ENCODE assay signal across 9 cellular contexts in the genomic region with DNA sequence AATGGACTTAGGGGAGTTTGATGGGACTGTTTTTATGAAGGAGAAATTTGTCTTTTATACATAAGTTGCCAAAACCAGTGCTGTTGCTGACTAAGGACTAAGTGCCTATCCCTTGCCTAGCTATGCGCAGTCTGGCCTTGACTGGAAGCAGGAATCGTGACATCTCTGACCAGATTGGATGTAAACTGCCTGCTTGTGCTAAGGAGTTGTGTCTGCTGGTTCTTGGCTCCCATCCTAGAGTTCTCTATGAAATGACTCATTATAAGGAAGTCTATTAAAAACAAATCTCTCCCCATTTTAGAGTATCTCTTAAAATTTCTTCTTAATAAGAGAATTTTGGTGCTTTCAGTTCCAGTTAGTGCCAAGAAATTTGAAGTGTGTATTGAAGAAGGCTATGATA.
DNase-seq lines count a peak whose midpoint lies in the region; FAIRE-seq and TF ChIP-seq lines count a peak whose summit lies in the region.
"Had no signal": no experiment of that assay in that cellular context is flagged by ENCODE, and none has a peak within 500 bp of the region (broad histone marks: within the 10 kb centered on the region; RNA-seq: fewer than 3 reads in every experiment).

No MANE protein-coding gene starts in this region.

- H3K36me3 ChIP-seq in astrocyte (ENCODE audit: insufficient read depth, low read length): peaks cover 4% of the 10 kb centered on the region
- no peaks in the 10 kb centered on the region for H3K36me3 ChIP-seq in right atrium auricular region
- H3K36me3 ChIP-seq: HAP-1 had no signal

- H3K18ac ChIP-seq in H9 (ENCODE audit: insufficient read length, low read depth, low read length): no peak overlapping the region

- H3K4ac ChIP-seq in H9 (ENCODE audit: low read depth, low read length): no peak overlapping the region

- no peak overlapping the region for H4K8ac ChIP-seq in H9 (replicated peaks; ENCODE audit: insufficient read length, low read depth, low read length)

- no peak overlapping the region for H3K4me3 ChIP-seq in astrocyte (ENCODE audit: insufficient read depth, low read depth, low read length)
- H3K4me3 ChIP-seq in right atrium auricular region: no peak overlapping the region
- H3K4me3 ChIP-seq: HAP-1 had no signal

- H2BK20ac ChIP-seq in H9 (ENCODE audit: low read depth, low read length, poor library complexity, severe bottlenecking): no peak overlapping the region

- no peak overlapping the region for H2AK5ac ChIP-seq in H9 (ENCODE audit: insufficient read length, low read length)

- no peak overlapping the region for H4K91ac ChIP-seq in H9 (ENCODE audit: insufficient read length, low read depth, low read length)

- no peak overlapping the region for H3K14ac ChIP-seq in H9 (ENCODE audit: insufficient read depth, low read length)

- peak overlapping the region; percentile 46 for H3K27ac ChIP-seq in astrocyte (ENCODE audit: low read depth, low read length)
- peak overlapping the region; percentile 25 to 42 for H3K27ac ChIP-seq in right atrium auricular region
- no peak overlapping the region for H3K27ac ChIP-seq in H9 (ENCODE audit: insufficient read length, low read depth, low read length)

- H3K4me3 Mint-ChIP-seq in astrocyte (ENCODE audit: unreplicated experiment) (no peak overlapping the region), H9 (no peak overlapping the region)
- H3K4me3 Mint-ChIP-seq: activated T-cell treated with anti-CD3 and anti-CD28 coated beads, Interleukin-2, amount 50 U/mL, for 72 hours had no signal

- no CpG with 5 or more reads among the region's 2 CpGs for WGBS in H9 (ENCODE audit: extremely low coverage, insufficient read length, low lambda C conversion rate)

- peaks cover 19% of the 10 kb centered on the region for H3K4me1 ChIP-seq in astrocyte (ENCODE audit: insufficient read depth, low read length)
- H3K4me1 ChIP-seq in right atrium auricular region: peaks cover 0 to 8% of the 10 kb centered on the region in 2 donors
- no peaks in the 10 kb centered on the region for H3K4me1 ChIP-seq in H9 (ENCODE audit: insufficient read depth, low read length)
- H3K4me1 ChIP-seq: HAP-1 had no signal

- H3T11ph ChIP-seq in H9 (ENCODE audit: low read length): no peak overlapping the region

- no peaks in the 10 kb centered on the region for H3K9me3 Mint-ChIP-seq in astrocyte (ENCODE audit: unreplicated experiment)
- no peaks in the 10 kb centered on the region; a peak in 2 of 5 replicates for H3K9me3 Mint-ChIP-seq in H9
- H3K9me3 Mint-ChIP-seq: activated T-cell treated with anti-CD3 and anti-CD28 coated beads, Interleukin-2, amount 50 U/mL, for 72 hours had no signal

- H2BK12ac ChIP-seq in H9 (ENCODE audit: insufficient read length, low read depth, low read length): no peak overlapping the region

- FAIRE-seq in astrocyte (lab: Jason Lieb, UNC): peak; percentile 26

- H3K27me3 Mint-ChIP-seq in astrocyte (ENCODE audit: low read depth, unreplicated experiment) (no peaks in the 10 kb centered on the region), H9 (ENCODE audit: low read depth) (no peaks in the 10 kb centered on the region; the same call in 1 of the 2 replicates)

- H4K20me1 ChIP-seq in astrocyte (ENCODE audit: insufficient read depth, low read length): peaks cover 58% of the 10 kb centered on the region
- H4K20me1 ChIP-seq in H9 (ENCODE audit: control insufficient read depth, insufficient read depth, insufficient read length): no peaks in the 10 kb centered on the region

- no peak overlapping the region for H4K5ac ChIP-seq in H9 (ENCODE audit: insufficient read length, low read depth, low read length)

- no peak overlapping the region for H3K9ac ChIP-seq in astrocyte (ENCODE audit: low read length)
- no peak overlapping the region for H3K9ac ChIP-seq in H9 (ENCODE audit: extremely low read depth, insufficient read length, low read length)

- no peak overlapping the region for H2BK120ac ChIP-seq in H9 (ENCODE audit: low read depth, low read length, poor library complexity, severe bottlenecking)

- DNase-seq in HPDE6-E6E7 (ENCODE audit: extremely low spot score) (peak; percentile 41), astrocyte (ENCODE audit: low read depth) (peak; percentile 99), right atrium auricular region (ENCODE audit: low spot score) (no peak), stromal cell of bone marrow (ENCODE audit: low read depth) (peak; percentile 93), 8988T (no peak), H9 (no peak)
- no peak for DNase-seq in stimulated activated CD4-positive, alpha-beta T cell treated with anti-CD3 and anti-CD28 coated beads, Interleukin-2, amount 100 ng/mL, for 48 hours
- DNase-seq: activated T-cell treated with anti-CD3 and anti-CD28 coated beads, Interleukin-2, amount 50 U/mL, for 72 hours had no signal

- H3K36me3 Mint-ChIP-seq in astrocyte (ENCODE audit: low read depth, unreplicated experiment) (peaks cover 10% of the 10 kb centered on the region), H9 (ENCODE audit: insufficient read depth in 1 of 3, low read depth in 3 of 3) (no peaks in the 10 kb centered on the region)

- H3K23me2 ChIP-seq in H9 (ENCODE audit: insufficient read length, low read depth, low read length, poor library complexity, severe bottlenecking): no peaks in the 10 kb centered on the region

- peak overlapping the region; percentile 51 for H3K4me2 ChIP-seq in astrocyte (ENCODE audit: low read length)
- no peak overlapping the region for H3K4me2 ChIP-seq in H9 (ENCODE audit: insufficient read depth, insufficient read length, low read length)

- no peak for TF ChIP-seq CTCF in astrocyte (IDR thresholded peaks at IDR 0.05; ENCODE audit: insufficient read depth, low read depth, low read length)
- no peak for TF ChIP-seq CTCF in right atrium auricular region (IDR thresholded peaks at IDR 0.05)
- TF ChIP-seq CTCF in H9 (conservative IDR thresholded peaks at IDR 0.05): no peak

- H3K27ac Mint-ChIP-seq in astrocyte (ENCODE audit: unreplicated experiment): peak overlapping the region; percentile 53
- H3K27ac Mint-ChIP-seq in H9: no peak overlapping the region
- H3K27ac Mint-ChIP-seq: activated T-cell treated with anti-CD3 and anti-CD28 coated beads, Interleukin-2, amount 50 U/mL, for 72 hours had no signal

- no peaks in the 10 kb centered on the region for H3K27me3 ChIP-seq in astrocyte (ENCODE audit: insufficient read depth, low read length)
- H3K27me3 ChIP-seq in right atrium auricular region: no peaks in the 10 kb centered on the region
- H3K27me3 ChIP-seq in H9 (ENCODE audit: insufficient read depth, low read length): no peaks in the 10 kb centered on the region

- H2BK5ac ChIP-seq in H9 (ENCODE audit: insufficient read length, low read length): no peak overlapping the region

- H3K4me1 Mint-ChIP-seq in astrocyte (ENCODE audit: low read depth, unreplicated experiment) (peaks cover 24% of the 10 kb centered on the region), H9 (peaks cover 0 to 4% of the 10 kb centered on the region in 2 experiments; a peak in 1 of 4 replicates)

- H3K23ac ChIP-seq in H9 (ENCODE audit: insufficient read length, low read depth, low read length): no peak overlapping the region

- no peaks in the 10 kb centered on the region for H3K79me1 ChIP-seq in H9 (ENCODE audit: insufficient read depth, low read depth, low read length, poor library complexity, severe bottlenecking)

- H3K56ac ChIP-seq in H9 (ENCODE audit: insufficient read length, low read depth, low read length): no peak overlapping the region

- H3K79me2 ChIP-seq in astrocyte (ENCODE audit: insufficient read depth, low read length) (peaks cover 60% of the 10 kb centered on the region), H9 (ENCODE audit: insufficient read depth, low read length) (no peaks in the 10 kb centered on the region)

- no peak overlapping the region for H2BK15ac ChIP-seq in H9 (ENCODE audit: low read depth, low read length)

- no peaks in the 10 kb centered on the region for H3K9me3 ChIP-seq in astrocyte (ENCODE audit: insufficient read depth, low read depth, low read length)
- H3K9me3 ChIP-seq in right atrium auricular region: no peaks in the 10 kb centered on the region
- H3K9me3 ChIP-seq in H9 (ENCODE audit: control insufficient read depth, low read depth, low read length): no peaks in the 10 kb centered on the region
- H3K9me3 ChIP-seq: HAP-1 had no signal

- no peak overlapping the region for H2AFZ ChIP-seq in astrocyte (ENCODE audit: low read depth, low read length)
- H2AFZ ChIP-seq in H9 (ENCODE audit: low read length): no peak overlapping the region

Comparison
In these comparisons a context has a peak if more than half of its experiments do, and no peak if none do; other contexts are left out.
1. DNase-seq: peak in HPDE6-E6E7 (single experiment), astrocyte (single experiment) and stromal cell of bone marrow (single experiment); none in right atrium auricular region (single experiment), 8988T (single experiment), stimulated activated CD4-positive, alpha-beta T cell treated with anti-CD3 and anti-CD28 coated beads, Interleukin-2, amount 100 ng/mL, for 48 hours (0 of 2) and H9 (single experiment).